In genomic region chr19:45969676-45970075, GRCh38 we compare ENCODE assay signal across 41 cellular contexts. TPM values are rescaled to one million over a fixed set of nuclear protein-coding genes. Genes with fewer than 3 reads are reported as not detected.
"Had no signal": no experiment of that assay in that cellular context is flagged by ENCODE, and none has a peak within 500 bp of the region (broad histone marks: within the 10 kb centered on the region; RNA-seq: fewer than 3 reads in every experiment).

No MANE protein-coding gene starts in this region.

- H3K36me3 ChIP-seq: adrenal gland, breast epithelium, cardiac muscle cell, esophagus squamous epithelium, gastroesophageal sphincter had no signal

- H3K4me1 ChIP-seq: adrenal gland, breast epithelium had no signal

- H3K27me3 ChIP-seq: body of pancreas had no signal

- FAIRE-seq: colon, endothelial cell of umbilical vein had no signal

- H3K27ac ChIP-seq: adrenal gland, body of pancreas, breast epithelium, cardiac muscle cell, epithelial cell of prostate, esophagus squamous epithelium, gastroesophageal sphincter, WERI-Rb-1 had no signal

- H3K9me3 ChIP-seq: adrenal gland, body of pancreas, breast epithelium, esophagus squamous epithelium, gastroesophageal sphincter had no signal

- DNase-seq: activated B cell treated with CpG ODN at 0.5 μM for 24 hours; activated CD4-positive, alpha-beta T cell treated with anti-CD3 and anti-CD28 coated beads for 48 hours; activated CD4-positive, alpha-beta T cell treated with anti-CD3 and anti-CD28 coated beads, Interleukin-2, amount 50 U/mL, for 1 hour; activated CD4-positive, alpha-beta T cell treated with anti-CD3 and anti-CD28 coated beads, Interleukin-2, amount 50 U/mL, for 48 hours; activated CD8-positive, alpha-beta memory T cell treated with anti-CD3 and anti-CD28 coated beads for 24 hours; activated CD8-positive, alpha-beta T cell treated with anti-CD3 and anti-CD28 coated beads for 36 hours; activated effector memory CD4-positive, alpha-beta T cell treated with anti-CD3 and anti-CD28 coated beads, Interleukin-2, amount 50 U/mL, for 16 hours; activated naive CD4-positive, alpha-beta T cell treated with anti-CD3 and anti-CD28 coated beads for 36 hours; activated naive CD8-positive, alpha-beta T cell treated with anti-CD3 and anti-CD28 coated beads for 36 hours; activated naive CD8-positive, alpha-beta T cell treated with anti-CD3 and anti-CD28 coated beads, Interleukin-2, amount 50 U/mL, for 24 hours; activated T-cell treated with anti-CD3 and anti-CD28 coated beads, Interleukin-2, amount 50 U/mL, for 4 hours; adrenal gland; amygdala; aorta; body of pancreas; cortex of kidney; dermis blood vessel endothelial cell; effector CD4-positive, alpha-beta T cell; effector memory CD8-positive, alpha-beta T cell; esophagus squamous epithelium; foreskin melanocyte; head of caudate nucleus; T-helper 1 cell; T-helper 17 cell; T1000; WERI-Rb-1 had no signal

- H3K4me3 Mint-ChIP-seq: activated B cell treated with CpG ODN at 0.5 μM for 24 hours; activated CD8-positive, alpha-beta T cell treated with anti-CD3 and anti-CD28 coated beads for 36 hours; activated naive CD4-positive, alpha-beta T cell treated with anti-CD3 and anti-CD28 coated beads for 36 hours; activated naive CD4-positive, alpha-beta T cell treated with anti-CD3 and anti-CD28 coated beads, Interleukin-2, amount 50 U/mL, for 24 hours; activated naive CD8-positive, alpha-beta T cell treated with anti-CD3 and anti-CD28 coated beads for 36 hours; activated naive CD8-positive, alpha-beta T cell treated with anti-CD3 and anti-CD28 coated beads, Interleukin-2, amount 50 U/mL, for 24 hours; activated T-cell treated with anti-CD3 and anti-CD28 coated beads, Interleukin-2, amount 50 U/mL, for 4 hours; effector memory CD8-positive, alpha-beta T cell; T-helper 17 cell; T-helper 2 cell treated with Interferon-gamma antibody and Interleukin-4, amounts not matched to agents 5 μg/mL and 100 μg/mL, for 36 hours had no signal

- H3K9me3 Mint-ChIP-seq: activated B cell treated with CpG ODN at 0.5 μM for 24 hours; activated CD8-positive, alpha-beta T cell treated with anti-CD3 and anti-CD28 coated beads for 36 hours; activated naive CD4-positive, alpha-beta T cell treated with anti-CD3 and anti-CD28 coated beads for 36 hours; activated naive CD4-positive, alpha-beta T cell treated with anti-CD3 and anti-CD28 coated beads, Interleukin-2, amount 50 U/mL, for 24 hours; activated naive CD8-positive, alpha-beta T cell treated with anti-CD3 and anti-CD28 coated beads for 36 hours; activated naive CD8-positive, alpha-beta T cell treated with anti-CD3 and anti-CD28 coated beads, Interleukin-2, amount 50 U/mL, for 24 hours; activated T-cell treated with anti-CD3 and anti-CD28 coated beads, Interleukin-2, amount 50 U/mL, for 4 hours; activated T-helper 2 cell treated with anti-CD3 and anti-CD28 coated beads, Interferon-gamma antibody, Interleukin-2, Interleukin-4, amounts not matched to agents 10 μg/mL and 5 μg/mL and 100 μg/mL, durations not matched to agents 14 hours and 24 hours and 36 hours; effector memory CD8-positive, alpha-beta T cell; T-helper 2 cell treated with Interferon-gamma antibody and Interleukin-4, amounts not matched to agents 5 μg/mL and 100 μg/mL, for 36 hours had no signal

- H3K4me3 ChIP-seq: adrenal gland, body of pancreas, breast epithelium, cardiac muscle cell, esophagus squamous epithelium, gastroesophageal sphincter had no signal

- H3K27ac Mint-ChIP-seq: activated B cell treated with CpG ODN at 0.5 μM for 24 hours; activated CD8-positive, alpha-beta T cell treated with anti-CD3 and anti-CD28 coated beads for 36 hours; activated naive CD4-positive, alpha-beta T cell treated with anti-CD3 and anti-CD28 coated beads for 36 hours; activated naive CD4-positive, alpha-beta T cell treated with anti-CD3 and anti-CD28 coated beads, Interleukin-2, amount 50 U/mL, for 24 hours; activated naive CD8-positive, alpha-beta T cell treated with anti-CD3 and anti-CD28 coated beads for 36 hours; activated naive CD8-positive, alpha-beta T cell treated with anti-CD3 and anti-CD28 coated beads, Interleukin-2, amount 50 U/mL, for 24 hours; activated T-helper 2 cell treated with anti-CD3 and anti-CD28 coated beads, Interferon-gamma antibody, Interleukin-2, Interleukin-4, amounts not matched to agents 10 μg/mL and 5 μg/mL and 100 μg/mL, durations not matched to agents 14 hours and 24 hours and 36 hours; effector memory CD8-positive, alpha-beta T cell; T-helper 17 cell; T-helper 2 cell treated with Interferon-gamma antibody and Interleukin-4, amounts not matched to agents 5 μg/mL and 100 μg/mL, for 36 hours had no signal

- ATAC-seq: activated CD4-positive, CD25-positive, alpha-beta regulatory T cell treated with anti-CD3 and anti-CD28 coated beads, Interleukin-2, amount 50 U/mL, for 24 hours; activated CD8-positive, alpha-beta T cell treated with anti-CD3 and anti-CD28 coated beads for 36 hours; activated naive CD8-positive, alpha-beta T cell treated with anti-CD3 and anti-CD28 coated beads, Interleukin-2, amount 50 U/mL, for 24 hours; activated T-cell treated with anti-CD3 and anti-CD28 coated beads, Interleukin-2, amount 50 U/mL, for 4 hours; body of pancreas; effector memory CD8-positive, alpha-beta T cell; gastroesophageal sphincter; T-helper 17 cell had no signal

- H3K36me3 Mint-ChIP-seq: activated naive CD4-positive, alpha-beta T cell treated with anti-CD3 and anti-CD28 coated beads, Interleukin-2, amount 50 U/mL, for 24 hours; activated naive CD8-positive, alpha-beta T cell treated with anti-CD3 and anti-CD28 coated beads for 36 hours had no signal

RNA-seq across cellular contexts. Expression of gene NOVA2, which starts 4.0 kb away (rescaled TPM):
- total RNA-seq: activated B cell treated with CpG ODN at 0.5 μM for 24 hours; activated CD8-positive, alpha-beta T cell treated with anti-CD3 and anti-CD28 coated beads for 36 hours; activated naive CD4-positive, alpha-beta T cell treated with anti-CD3 and anti-CD28 coated beads for 36 hours; activated naive CD8-positive, alpha-beta T cell treated with anti-CD3 and anti-CD28 coated beads for 36 hours; activated T-cell treated with anti-CD3 and anti-CD28 coated beads, Interleukin-2, amount 50 U/mL, for 4 hours; activated T-helper 2 cell treated with anti-CD3 and anti-CD28 coated beads, Interferon-gamma antibody, Interleukin-2, Interleukin-4, amounts not matched to agents 10 μg/mL and 5 μg/mL and 100 μg/mL, durations not matched to agents 14 hours and 24 hours and 36 hours; fibroblast of lung; fibroblast of villous mesenchyme; T-helper 17 cell had no signal

RNA-seq across cellular contexts. Expression of gene PGLYRP1, which starts 53.2 kb away (rescaled TPM):
- total RNA-seq: activated B cell treated with CpG ODN at 0.5 μM for 24 hours; activated CD8-positive, alpha-beta T cell treated with anti-CD3 and anti-CD28 coated beads for 36 hours; activated naive CD4-positive, alpha-beta T cell treated with anti-CD3 and anti-CD28 coated beads for 36 hours; activated naive CD8-positive, alpha-beta T cell treated with anti-CD3 and anti-CD28 coated beads for 36 hours; activated T-cell treated with anti-CD3 and anti-CD28 coated beads, Interleukin-2, amount 50 U/mL, for 4 hours; activated T-helper 2 cell treated with anti-CD3 and anti-CD28 coated beads, Interferon-gamma antibody, Interleukin-2, Interleukin-4, amounts not matched to agents 10 μg/mL and 5 μg/mL and 100 μg/mL, durations not matched to agents 14 hours and 24 hours and 36 hours; adrenal gland; body of pancreas; breast epithelium; cardiac muscle cell; chondrocyte; dermis blood vessel endothelial cell; endothelial cell of umbilical vein; esophagus squamous epithelium; fibroblast of lung; fibroblast of villous mesenchyme; gastroesophageal sphincter; glomerular endothelial cell; T-helper 17 cell had no signal
- polyA plus RNA-seq: endothelial cell of umbilical vein, esophagus, fibroblast of lung had no signal

RNA-seq across cellular contexts. Expression of gene NANOS2, which starts 55.1 kb away (rescaled TPM):
- total RNA-seq: activated B cell treated with CpG ODN at 0.5 μM for 24 hours; activated CD8-positive, alpha-beta T cell treated with anti-CD3 and anti-CD28 coated beads for 36 hours; activated naive CD4-positive, alpha-beta T cell treated with anti-CD3 and anti-CD28 coated beads for 36 hours; activated naive CD8-positive, alpha-beta T cell treated with anti-CD3 and anti-CD28 coated beads for 36 hours; activated T-cell treated with anti-CD3 and anti-CD28 coated beads, Interleukin-2, amount 50 U/mL, for 4 hours; activated T-helper 2 cell treated with anti-CD3 and anti-CD28 coated beads, Interferon-gamma antibody, Interleukin-2, Interleukin-4, amounts not matched to agents 10 μg/mL and 5 μg/mL and 100 μg/mL, durations not matched to agents 14 hours and 24 hours and 36 hours; adrenal gland; aorta; body of pancreas; breast epithelium; cardiac muscle cell; chondrocyte; dermis blood vessel endothelial cell; endothelial cell of umbilical vein; esophagus squamous epithelium; fibroblast of lung; fibroblast of villous mesenchyme; gastroesophageal sphincter; glomerular endothelial cell; T-helper 17 cell had no signal
- polyA plus RNA-seq: adrenal gland, aorta, cardiac muscle cell, endothelial cell of umbilical vein, esophagus, fibroblast of lung had no signal
